In genomic region chr2:104473568-104473967, GRCh38 we compare ENCODE assay signal across 22 cellular contexts.
"Had no signal": no experiment of that assay in that cellular context is flagged by ENCODE, and none has a peak within 500 bp of the region (broad histone marks: within the 10 kb centered on the region; RNA-seq: fewer than 3 reads in every experiment).

No MANE protein-coding gene starts in this region.

- H3K27ac ChIP-seq: ascending aorta, colonic mucosa, skin epidermis, transverse colon, vagina had no signal

- H3K36me3 Mint-ChIP-seq: activated naive CD4-positive, alpha-beta T cell treated with anti-CD3 and anti-CD28 coated beads, Interleukin-2, amount 10 ng/mL, durations not matched to agents 7 days and 5 days; natural killer cell had no signal

- H3K9me3 Mint-ChIP-seq: activated naive CD4-positive, alpha-beta T cell treated with anti-CD3 and anti-CD28 coated beads, Interleukin-2, amount 10 ng/mL, durations not matched to agents 7 days and 5 days; activated T-helper 2 cell treated with anti-CD3 and anti-CD28 coated beads, Interferon-gamma antibody, Interleukin-2, Interleukin-4, amounts not matched to agents 10 μg/mL and 5 μg/mL and 100 μg/mL, durations not matched to agents 14 hours and 24 hours and 36 hours had no signal

- ATAC-seq: esophagus mucosa; natural killer cell; right cardiac atrium; stimulated activated naive CD8-positive, alpha-beta T cell treated with anti-CD3 and anti-CD28 coated beads, Interleukin-15, Interleukin-2, amounts not matched to agents 100 U/mL and 50 U/mL, for 24 hours had no signal

- H3K4me3 Mint-ChIP-seq: activated naive CD4-positive, alpha-beta T cell treated with anti-CD3 and anti-CD28 coated beads, Interleukin-2, amount 10 ng/mL, durations not matched to agents 7 days and 5 days; natural killer cell had no signal

- H3K27ac Mint-ChIP-seq: activated naive CD4-positive, alpha-beta T cell treated with anti-CD3 and anti-CD28 coated beads, Interleukin-2, amount 10 ng/mL, durations not matched to agents 7 days and 5 days; activated T-helper 2 cell treated with anti-CD3 and anti-CD28 coated beads, Interferon-gamma antibody, Interleukin-2, Interleukin-4, amounts not matched to agents 10 μg/mL and 5 μg/mL and 100 μg/mL, durations not matched to agents 14 hours and 24 hours and 36 hours; natural killer cell had no signal

- H3K9me3 ChIP-seq: ascending aorta, colonic mucosa, transverse colon, vagina had no signal

- H3K4me3 ChIP-seq: ascending aorta, colonic mucosa, skin epidermis, transverse colon, vagina had no signal

- H3K27me3 Mint-ChIP-seq: activated naive CD4-positive, alpha-beta T cell treated with anti-CD3 and anti-CD28 coated beads, Interleukin-2, amount 10 ng/mL, durations not matched to agents 7 days and 5 days had no signal

- H3K36me3 ChIP-seq: ascending aorta, colonic mucosa, transverse colon, vagina had no signal

- H3K4me1 Mint-ChIP-seq: activated naive CD4-positive, alpha-beta T cell treated with anti-CD3 and anti-CD28 coated beads, Interleukin-2, amount 10 ng/mL, durations not matched to agents 7 days and 5 days; natural killer cell had no signal

- DNase-seq: activated CD4-positive, alpha-beta T cell treated with anti-CD3 and anti-CD28 coated beads for 1 hour; activated CD4-positive, alpha-beta T cell treated with anti-CD3 and anti-CD28 coated beads, Interleukin-2, amount 50 U/mL, for 4 hours; activated naive CD4-positive, alpha-beta T cell treated with anti-CD3 and anti-CD28 coated beads, Interleukin-2, amount 10 ng/mL, durations not matched to agents 7 days and 5 days; activated T-cell treated with anti-CD3 and anti-CD28 coated beads, Interleukin-2, amount 50 U/mL, for 1 hour; central memory CD4-positive, alpha-beta T cell; colonic mucosa; hippocampal formation; kidney glomerular epithelial cell; mesenchymal stem cell; natural killer cell; nucleus accumbens; right cardiac atrium; stimulated activated CD4-positive, alpha-beta T cell treated with anti-CD3 and anti-CD28 coated beads, Interleukin-4, amount 100 ng/mL, for 24 hours; stimulated activated CD8-positive, alpha-beta memory T cell treated with anti-CD3 and anti-CD28 coated beads, Interleukin-4, amount 100 ng/mL, for 48 hours; stimulated activated naive CD8-positive, alpha-beta T cell treated with anti-CD3 and anti-CD28 coated beads, Interleukin-15, Interleukin-2, amounts not matched to agents 100 U/mL and 50 U/mL, for 24 hours; T-helper 9 cell; transverse colon had no signal

- H3K27me3 ChIP-seq: ascending aorta, colonic mucosa, transverse colon, vagina had no signal

- H3K4me1 ChIP-seq: ascending aorta, colonic mucosa, transverse colon, vagina had no signal
